9 cellular contexts compared by ENCODE assay signal in the genomic region with DNA sequence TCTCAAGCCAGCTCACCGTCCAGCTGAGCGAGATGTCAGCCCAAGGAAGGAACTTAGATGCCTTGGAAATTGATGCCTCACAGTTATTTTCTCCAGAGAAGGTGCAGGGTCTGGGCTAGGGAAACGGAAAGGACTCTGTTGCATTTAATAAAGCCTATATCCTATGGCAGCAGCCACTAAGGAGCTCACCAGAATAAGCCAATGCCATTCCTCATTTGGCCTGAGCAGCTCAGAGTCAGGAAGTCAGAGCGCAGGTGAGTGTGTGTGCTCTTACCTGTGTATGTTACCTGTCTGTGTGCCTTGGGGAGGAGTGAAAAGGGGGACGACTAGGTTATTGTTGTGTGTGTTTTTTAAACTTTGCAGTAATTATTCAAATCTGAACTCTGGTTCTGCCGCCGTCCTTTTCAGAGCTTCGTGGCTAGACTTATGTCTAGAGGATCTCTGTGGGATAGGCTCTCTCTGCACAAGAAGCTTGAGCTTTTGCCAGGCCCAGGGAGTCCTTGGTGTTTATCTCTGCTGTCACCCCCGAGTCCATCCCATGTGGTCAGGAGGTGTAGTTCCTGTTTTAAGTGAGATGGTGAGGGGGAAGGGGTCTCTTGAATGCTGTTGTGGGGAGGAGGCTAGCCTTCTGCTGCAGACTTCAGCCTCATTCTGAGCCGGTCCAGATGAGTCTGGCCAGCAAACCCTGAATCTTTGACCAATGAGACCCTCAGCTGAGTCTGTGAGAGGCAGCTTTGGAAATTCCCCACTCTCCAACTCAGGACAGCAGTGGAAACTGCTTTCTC. TPM values are rescaled to one million over a fixed set of nuclear protein-coding genes. Genes with fewer than 3 reads are reported as not detected.
DNase-seq lines count a peak whose midpoint lies in the region; ATAC-seq and TF ChIP-seq lines count a peak whose summit lies in the region.
"Had no signal": no experiment of that assay in that cellular context is flagged by ENCODE, and none has a peak within 500 bp of the region (broad histone marks: within the 10 kb centered on the region; RNA-seq: fewer than 3 reads in every experiment).

No MANE protein-coding gene starts in this region.

- H3K4me3 Mint-ChIP-seq in activated CD4-positive, alpha-beta T cell treated with anti-CD3 and anti-CD28 coated beads for 36 hours, result peak overlapping the region; percentile 89
- peak overlapping the region; percentile 96 for H3K4me3 Mint-ChIP-seq in T-helper 17 cell

- no peak overlapping the region for H2AFZ ChIP-seq in hepatocyte

- H3K9me2 ChIP-seq in hepatocyte (replicated peaks; ENCODE audit: insufficient read depth), result no peaks in the 10 kb centered on the region

- H3K9me3 Mint-ChIP-seq in activated CD4-positive, alpha-beta T cell treated with anti-CD3 and anti-CD28 coated beads for 36 hours (ENCODE audit: low read depth), result no peaks in the 10 kb centered on the region

- peaks cover 8% of the 10 kb centered on the region for H3K36me3 Mint-ChIP-seq in activated CD4-positive, alpha-beta T cell treated with anti-CD3 and anti-CD28 coated beads for 36 hours (ENCODE audit: low read depth)
- H3K36me3 Mint-ChIP-seq in T-helper 17 cell (ENCODE audit: low read depth), result no peaks in the 10 kb centered on the region

- no peaks in the 10 kb centered on the region for H3K36me3 ChIP-seq in hepatocyte (replicated peaks; ENCODE audit: insufficient read depth, low read depth)
- H3K36me3 ChIP-seq: SJSA1 had no signal

- H3K4me1 Mint-ChIP-seq in activated CD4-positive, alpha-beta T cell treated with anti-CD3 and anti-CD28 coated beads for 36 hours, result peaks cover 56% of the 10 kb centered on the region
- H3K4me1 Mint-ChIP-seq in T-helper 17 cell, result peaks cover 24% of the 10 kb centered on the region

- H3K4me2 ChIP-seq in hepatocyte, result peak overlapping the region; percentile 91

- no peak overlapping the region for H3K4me3 ChIP-seq in hepatocyte

- intact Hi-C loops in activated CD4-positive, alpha-beta T cell treated with anti-CD3 and anti-CD28 coated beads for 36 hours (cut with DNase I, micrococcal nuclease), result loop anchor here (1.0 to 5.0 kb wide), 7 partner anchors 8 to 402 kb away; partner anchors contain the start of genes DSTYK (in 1 of the 2) and ELK4 (in 1 of the 2)

- no peaks in the 10 kb centered on the region for H4K20me1 ChIP-seq in hepatocyte (ENCODE audit: insufficient read depth, poor library complexity, severe bottlenecking)

- no peak for ATAC-seq in activated CD4-positive, alpha-beta T cell treated with anti-CD3 and anti-CD28 coated beads for 36 hours
- no peak for ATAC-seq in T-helper 17 cell
- no peak for ATAC-seq in HG02798 (IDR thresholded peaks at IDR 0.05; ENCODE audit: poor library complexity, unreplicated experiment)

- H3K27ac ChIP-seq in hepatocyte (no peak overlapping the region), substantia nigra (ENCODE audit: low read depth, low read length, poor library complexity, severe bottlenecking) (peak overlapping the region; percentile 92)
- H3K27ac ChIP-seq: SJSA1 had no signal

- H3K27me3 Mint-ChIP-seq in activated CD4-positive, alpha-beta T cell treated with anti-CD3 and anti-CD28 coated beads for 36 hours, result peaks cover 12% of the 10 kb centered on the region
- H3K27me3 Mint-ChIP-seq in T-helper 17 cell, result peaks cover 20% of the 10 kb centered on the region

- CTCF ChIA-PET in activated CD4-positive, alpha-beta T cell treated with anti-CD3 and anti-CD28 coated beads for 36 hours (lab: Charles Lee), result interaction anchor here (0.6 to 4.8 kb wide), 25 partner anchors 9 to 1742 kb away, joined by 3 to 205 read pairs (median 5); partner anchors contain the start of genes DSTYK and RBBP5

- H3K9me3 ChIP-seq in T-helper 17 cell (ENCODE audit: control insufficient read depth, low read length, poor library complexity, severe bottlenecking) (no peaks in the 10 kb centered on the region), hepatocyte (ENCODE audit: low read depth) (no peaks in the 10 kb centered on the region)
- H3K9me3 ChIP-seq: SJSA1 had no signal

- H3K4me1 ChIP-seq in hepatocyte (ENCODE audit: insufficient read depth), result peaks cover 5% of the 10 kb centered on the region

- TF ChIP-seq CTCF in hepatocyte (IDR thresholded peaks at IDR 0.05; ENCODE audit: poor library complexity), result no peak

- peak overlapping the region; percentile 51 for H3K27ac Mint-ChIP-seq in activated CD4-positive, alpha-beta T cell treated with anti-CD3 and anti-CD28 coated beads for 36 hours
- no peak overlapping the region for H3K27ac Mint-ChIP-seq in T-helper 17 cell

- no peaks in the 10 kb centered on the region for H3K79me2 ChIP-seq in hepatocyte

- DNase-seq in activated CD4-positive, alpha-beta T cell treated with anti-CD3 and anti-CD28 coated beads for 36 hours, result no peak
- DNase-seq in activated CD4-positive, alpha-beta T cell treated with anti-CD3 and anti-CD28 coated beads for 1 hour, result no peak
- DNase-seq in T-helper 17 cell, result no peak
- no peak for DNase-seq in hepatocyte (ENCODE audit: low spot score)
- peak in 3 of 49 donors; percentile 40 to 60 (median 48) for DNase-seq in substantia nigra (lab: John Stamatoyannopoulos, UW)
- DNase-seq in SIG-M5 (lab: John Stamatoyannopoulos, UW), result no peak
- DNase-seq in stimulated activated CD4-positive, alpha-beta T cell treated with anti-CD3 and anti-CD28 coated beads, Interleukin-4, amount 100 ng/mL, for 4 hours, result no peak

- 67% methylated on average over 10 of the region's 10 CpGs for WGBS in hepatocyte (ENCODE audit: low lambda C conversion rate, missing lambda C conversion rate)

- POLR2A ChIA-PET in activated CD4-positive, alpha-beta T cell treated with anti-CD3 and anti-CD28 coated beads for 36 hours (lab: Charles Lee), result interaction anchor here (0.6 to 2.7 kb wide), 6 partner anchors 8 to 877 kb away, joined by 3 to 11 read pairs (median 6); partner anchors contain the start of gene DSTYK

- H3K27me3 ChIP-seq in hepatocyte, result peaks cover 4% of the 10 kb centered on the region
- H3K27me3 ChIP-seq: SJSA1 had no signal

RNA-seq across cellular contexts. Expression of gene TMCC2, which starts 2.4 kb away (rescaled TPM):
- 10 to 100 TPM; 10.5 to 11.0 TPM for total RNA-seq in activated CD4-positive, alpha-beta T cell treated with anti-CD3 and anti-CD28 coated beads for 36 hours
- 10 to 100 TPM in 1 of 2 donors, under 1 TPM in 1; 0.65 to 10.2 TPM for total RNA-seq in T-helper 17 cell
- total RNA-seq in hepatocyte, result 2.4 and 2.5 TPM in 2 replicates
- 1.7 and 2.9 TPM in 2 replicates for polyA plus RNA-seq in hepatocyte

RNA-seq across cellular contexts. Expression of gene DSTYK, which starts 18.6 kb away (rescaled TPM):
- total RNA-seq in activated CD4-positive, alpha-beta T cell treated with anti-CD3 and anti-CD28 coated beads for 36 hours, result 10 to 100 TPM in 1 of 2 experiments, 1 to 10 TPM in 1; 9.4 to 12.3 TPM
- total RNA-seq in T-helper 17 cell (10 to 100 TPM; 10.5 to 13.5 TPM), hepatocyte (8.5 and 11.0 TPM in 2 replicates)
- 7.7 and 8.4 TPM in 2 replicates for polyA plus RNA-seq in hepatocyte
